Comparison of ENCODE assay signal across 17 cellular contexts in genomic region chr10:71705582-71705981, GRCh38.
"Had no signal": no experiment of that assay in that cellular context is flagged by ENCODE, and none has a peak within 500 bp of the region (broad histone marks: within the 10 kb centered on the region; RNA-seq: fewer than 3 reads in every experiment).

No MANE protein-coding gene starts in this region.

- H3K4me3 ChIP-seq: dorsolateral prefrontal cortex, esophagus muscularis mucosa, mucosa of descending colon, testis had no signal

- H3K36me3 ChIP-seq: esophagus muscularis mucosa had no signal

- H3K4me1 ChIP-seq: testis had no signal

- H3K27me3 ChIP-seq: dorsolateral prefrontal cortex, esophagus muscularis mucosa, testis had no signal

- DNase-seq: activated CD4-positive, alpha-beta T cell treated with anti-CD3 and anti-CD28 coated beads for 48 hours; activated CD8-positive, alpha-beta memory T cell treated with anti-CD3 and anti-CD28 coated beads, Interleukin-2, amount 10 ng/mL, durations not matched to agents 7 days and 5 days; activated effector memory CD4-positive, alpha-beta T cell treated with anti-CD3 and anti-CD28 coated beads, Interleukin-2, amount 50 U/mL, for 16 hours; activated T-cell treated with anti-CD3 and anti-CD28 coated beads, Interleukin-2, amount 50 U/mL, for 24 hours; amniotic stem cell; cerebellar nuclear complex; dorsolateral prefrontal cortex; head of caudate nucleus; mucosa of descending colon; natural killer cell; nucleus accumbens; stimulated activated CD4-positive, alpha-beta T cell treated with anti-CD3 and anti-CD28 coated beads, Interleukin-12 subunit alpha, Interleukin-12 subunit beta, amount 100 ng/mL, for 4 hours; stimulated activated CD8-positive, alpha-beta memory T cell treated with anti-CD3 and anti-CD28 coated beads, Interleukin-4, amount 100 ng/mL, for 48 hours; stimulated activated naive CD8-positive, alpha-beta T cell treated with anti-CD3 and anti-CD28 coated beads, Interleukin-15, amount 100 ng/mL, for 72 hours; testis had no signal

- H3K9me3 ChIP-seq: esophagus muscularis mucosa, mucosa of descending colon, testis had no signal

- FAIRE-seq: endometrium had no signal

- H3K27ac ChIP-seq: dorsolateral prefrontal cortex, esophagus muscularis mucosa, testis had no signal
